In the genomic region with DNA sequence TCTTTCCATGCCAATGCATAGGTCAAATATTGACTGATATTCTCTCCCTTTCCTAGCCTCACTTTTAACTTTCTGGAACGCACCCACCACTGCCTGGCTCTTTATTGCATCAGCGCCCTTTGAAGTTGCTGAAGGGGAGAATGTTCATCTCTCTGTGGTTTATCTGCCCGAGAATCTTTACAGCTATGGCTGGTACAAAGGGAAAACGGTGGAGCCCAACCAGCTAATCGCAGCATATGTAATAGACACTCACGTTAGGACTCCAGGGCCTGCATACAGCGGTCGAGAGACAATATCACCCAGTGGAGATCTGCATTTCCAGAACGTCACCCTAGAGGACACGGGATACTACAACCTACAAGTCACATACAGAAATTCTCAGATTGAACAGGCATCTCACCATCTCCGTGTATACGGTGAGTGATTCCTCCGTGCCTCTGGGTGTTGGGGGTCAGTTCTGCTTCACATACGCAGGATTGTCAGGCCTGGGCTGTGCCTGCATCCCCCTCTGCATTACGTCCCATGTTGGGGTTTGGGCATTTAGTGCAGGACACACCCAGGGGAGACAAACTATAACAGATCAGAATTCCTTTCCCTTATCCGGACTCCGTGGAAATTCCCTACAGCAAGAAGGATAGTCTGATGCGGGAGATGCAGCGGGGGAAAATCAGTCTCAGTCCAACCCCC, we compare ENCODE assay signal across 22 cellular contexts. TPM values are rescaled to one million over a fixed set of nuclear protein-coding genes. Genes with fewer than 3 reads are reported as not detected.
A peak's percentile ranks its signal among the peaks of the same experiment; 100 is the strongest.
DNase-seq lines count a peak whose midpoint lies in the region; ATAC-seq lines count a peak whose summit lies in the region.
"Had no signal": no experiment of that assay in that cellular context is flagged by ENCODE, and none has a peak within 500 bp of the region (broad histone marks: within the 10 kb centered on the region; RNA-seq: fewer than 3 reads in every experiment).

No MANE protein-coding gene starts in this region.

- no peak for DNase-seq in activated naive CD4-positive, alpha-beta T cell treated with anti-CD3 and anti-CD28 coated beads, Interleukin-2, amount 50 U/mL, for 72 hours (ENCODE audit: low spot score in 2 of 2)
- no peak for DNase-seq in activated naive CD4-positive, alpha-beta T cell (lab: John Stamatoyannopoulos, UW)
- DNase-seq in stimulated activated naive CD8-positive, alpha-beta T cell treated with anti-CD3 and anti-CD28 coated beads, Interleukin-15, amount 100 ng/mL, for 72 hours: no peak
- DNase-seq in NCI-H187 treated with DMSO at 0.1 percent for 48 hours (lab: John Stamatoyannopoulos, UW) (no peak), NCI-H1436 treated with DMSO at 0.1 percent for 48 hours (lab: John Stamatoyannopoulos, UW) (no peak)
- no peak for DNase-seq in central memory CD4-positive, alpha-beta T cell
- DNase-seq: activated CD4-positive, alpha-beta memory T cell treated with anti-CD3 and anti-CD28 coated beads, Interleukin-2, amount 10 ng/mL, durations not matched to agents 7 days and 5 days; activated T-cell treated with anti-CD3 and anti-CD28 coated beads, Interleukin-2, amount 50 U/mL, for 4 hours; DMS 273 treated with DMSO at 0.1 percent for 48 hours; H9; NCI-H1436; NCI-H524 treated with DMSO at 0.1 percent for 48 hours had no signal

- peaks cover 31 to 33% of the 10 kb centered on the region in 2 donors for H3K36me3 Mint-ChIP-seq in activated naive CD4-positive, alpha-beta T cell treated with anti-CD3 and anti-CD28 coated beads, Interleukin-2, amount 50 U/mL, for 72 hours
- H3K36me3 Mint-ChIP-seq in IgD-negative memory B cell: peaks cover 13% of the 10 kb centered on the region
- H3K36me3 Mint-ChIP-seq in dendritic cell treated with granulocyte-macrophage colony-stimulating factor and Interleukin-4, amounts not matched to agents 40 ng/mL and 50 ng/mL, for 4 days (ENCODE audit: low read depth): peaks cover 25% of the 10 kb centered on the region

- peak; percentile 9 to 29 for ATAC-seq in activated naive CD4-positive, alpha-beta T cell treated with anti-CD3 and anti-CD28 coated beads, Interleukin-2, amount 50 U/mL, for 72 hours
- ATAC-seq in stimulated activated naive CD8-positive, alpha-beta T cell treated with anti-CD3 and anti-CD28 coated beads, Interleukin-15, amount 100 ng/mL, for 72 hours: peak; percentile 13

- H3K4me1 Mint-ChIP-seq in IgD-negative memory B cell: peaks cover 11 to 24% (median 17%) of the 10 kb centered on the region in 3 donors
- peaks cover 37% of the 10 kb centered on the region for H3K4me1 Mint-ChIP-seq in dendritic cell treated with granulocyte-macrophage colony-stimulating factor and Interleukin-4, amounts not matched to agents 40 ng/mL and 50 ng/mL, for 4 days (ENCODE audit: low read depth)
- H3K4me1 Mint-ChIP-seq in stimulated activated naive CD8-positive, alpha-beta T cell treated with anti-CD3 and anti-CD28 coated beads, Interleukin-15, amount 100 ng/mL, for 72 hours: peaks cover 46% of the 10 kb centered on the region
- H3K4me1 Mint-ChIP-seq: H9 had no signal

- peak overlapping the region in 2 of 4 donors; percentile 19 to 94 for H3K4me3 Mint-ChIP-seq in IgD-negative memory B cell
- H3K4me3 Mint-ChIP-seq in dendritic cell treated with granulocyte-macrophage colony-stimulating factor and Interleukin-4, amounts not matched to agents 40 ng/mL and 50 ng/mL, for 4 days: no peak overlapping the region
- H3K4me3 Mint-ChIP-seq in stimulated activated naive CD8-positive, alpha-beta T cell treated with anti-CD3 and anti-CD28 coated beads, Interleukin-15, amount 100 ng/mL, for 72 hours: peak overlapping the region; percentile 76 to 86
- H3K4me3 Mint-ChIP-seq: H9 had no signal

- intact Hi-C loops in dendritic cell treated with granulocyte-macrophage colony-stimulating factor and Interleukin-4, amounts not matched to agents 40 ng/mL and 50 ng/mL, for 4 days (cut with micrococcal nuclease): no loop called here

- no peaks in the 10 kb centered on the region for H3K27me3 Mint-ChIP-seq in IgD-negative memory B cell
- H3K27me3 Mint-ChIP-seq in dendritic cell treated with granulocyte-macrophage colony-stimulating factor and Interleukin-4, amounts not matched to agents 40 ng/mL and 50 ng/mL, for 4 days: peaks cover 2% of the 10 kb centered on the region
- no peaks in the 10 kb centered on the region for H3K27me3 Mint-ChIP-seq in stimulated activated naive CD8-positive, alpha-beta T cell treated with anti-CD3 and anti-CD28 coated beads, Interleukin-15, amount 100 ng/mL, for 72 hours
- H3K27me3 Mint-ChIP-seq: activated CD4-positive, alpha-beta memory T cell treated with anti-CD3 and anti-CD28 coated beads, Interleukin-2, amount 10 ng/mL, durations not matched to agents 7 days and 5 days had no signal

- peaks cover 9 to 14% of the 10 kb centered on the region in 2 donors for H3K9me3 Mint-ChIP-seq in activated naive CD4-positive, alpha-beta T cell treated with anti-CD3 and anti-CD28 coated beads, Interleukin-2, amount 50 U/mL, for 72 hours
- H3K9me3 Mint-ChIP-seq in IgD-negative memory B cell: peaks cover 0 to 6% (median 3%) of the 10 kb centered on the region in 3 donors
- peaks cover 21% of the 10 kb centered on the region for H3K9me3 Mint-ChIP-seq in dendritic cell treated with granulocyte-macrophage colony-stimulating factor and Interleukin-4, amounts not matched to agents 40 ng/mL and 50 ng/mL, for 4 days
- H3K9me3 Mint-ChIP-seq in stimulated activated naive CD8-positive, alpha-beta T cell treated with anti-CD3 and anti-CD28 coated beads, Interleukin-15, amount 100 ng/mL, for 72 hours: peaks cover 17 to 18% of the 10 kb centered on the region in 2 donors

- H3K27ac Mint-ChIP-seq in activated naive CD4-positive, alpha-beta T cell treated with anti-CD3 and anti-CD28 coated beads, Interleukin-2, amount 50 U/mL, for 72 hours: peak overlapping the region; percentile 87 to 91
- H3K27ac Mint-ChIP-seq in IgD-negative memory B cell: peak overlapping the region in 2 of 3 donors; percentile 39 to 57
- peak overlapping the region; percentile 83 for H3K27ac Mint-ChIP-seq in dendritic cell treated with granulocyte-macrophage colony-stimulating factor and Interleukin-4, amounts not matched to agents 40 ng/mL and 50 ng/mL, for 4 days
- H3K27ac Mint-ChIP-seq in stimulated activated naive CD8-positive, alpha-beta T cell treated with anti-CD3 and anti-CD28 coated beads, Interleukin-15, amount 100 ng/mL, for 72 hours: peak overlapping the region; percentile 60 to 82
- H3K27ac Mint-ChIP-seq: H9 had no signal

RNA-seq across cellular contexts. Expression of a gene that starts 1.3 kb away (rescaled TPM):
- 10 to 100 TPM; 24.7 to 40.7 TPM for total RNA-seq in activated naive CD4-positive, alpha-beta T cell treated with anti-CD3 and anti-CD28 coated beads, Interleukin-2, amount 50 U/mL, for 72 hours
- polyA plus RNA-seq in IgD-negative memory B cell: 30.8 TPM
- total RNA-seq: H9, myocyte, osteocyte, SJSA1 had no signal
- polyA plus RNA-seq: AG04450 had no signal

RNA-seq across cellular contexts. Expression of a gene that starts 49.6 kb away (rescaled TPM):
- not detected for total RNA-seq in activated naive CD4-positive, alpha-beta T cell treated with anti-CD3 and anti-CD28 coated beads, Interleukin-2, amount 50 U/mL, for 72 hours
- polyA plus RNA-seq in IgD-negative memory B cell: not detected
- total RNA-seq: activated CD4-positive, alpha-beta memory T cell treated with anti-CD3 and anti-CD28 coated beads, Interleukin-2, amount 10 ng/mL, durations not matched to agents 7 days and 5 days; activated T-cell treated with anti-CD3 and anti-CD28 coated beads, Interleukin-2, amount 50 U/mL, for 4 hours; G401; glomerular endothelial cell; H9; myocyte; osteocyte; SJSA1; T-helper 2 cell treated with Interferon-gamma antibody and Interleukin-4, amounts not matched to agents 100 ng/mL and 5 ng/mL, for 36 hours; urinary bladder had no signal
- polyA plus RNA-seq: AG04450 had no signal
